23 cellular contexts compared by ENCODE assay signal in the genomic region with DNA sequence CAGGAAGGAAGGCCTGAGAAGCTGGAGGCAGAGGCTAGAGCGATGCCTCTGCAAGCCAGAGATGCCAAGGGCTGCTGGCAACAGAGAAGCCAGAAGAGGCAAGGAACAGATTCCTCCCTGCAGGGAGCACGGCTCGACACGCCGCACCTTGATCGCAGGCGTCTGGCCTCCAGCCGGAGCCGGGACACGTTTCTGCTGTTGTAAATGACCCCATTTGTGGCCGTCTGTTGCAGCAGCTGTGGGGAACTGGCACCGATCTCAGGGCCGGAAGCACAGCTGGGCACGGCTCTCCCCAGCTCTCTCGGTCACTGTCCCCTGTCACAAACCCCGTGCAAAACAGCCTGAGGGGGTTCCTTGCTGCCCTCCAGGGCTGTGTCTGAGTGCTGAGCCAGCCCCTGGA. TPM values are rescaled to one million over a fixed set of nuclear protein-coding genes. Genes with fewer than 3 reads are reported as not detected.
A peak's percentile ranks its signal among the peaks of the same experiment; 100 is the strongest.
DNase-seq lines count a peak whose midpoint lies in the region; ATAC-seq and TF ChIP-seq lines count a peak whose summit lies in the region.
"Had no signal": no experiment of that assay in that cellular context is flagged by ENCODE, and none has a peak within 500 bp of the region (broad histone marks: within the 10 kb centered on the region; RNA-seq: fewer than 3 reads in every experiment).

No MANE protein-coding gene starts in this region.

- TF ChIP-seq CTCF in coronary artery (IDR thresholded peaks at IDR 0.05) = no peak
- TF ChIP-seq CTCF in gastroesophageal sphincter (IDR thresholded peaks at IDR 0.05) = no peak

- H3K27ac ChIP-seq in coronary artery (no peak overlapping the region), gastroesophageal sphincter (no peak overlapping the region)
- H3K27ac ChIP-seq: right atrium auricular region, WERI-Rb-1 had no signal

- POLR2A ChIA-PET in HEK293T (lab: Yijun Ruan, JAX) = no interaction called here

- peaks cover 4% of the 10 kb centered on the region for H3K27me3 ChIP-seq in gastroesophageal sphincter
- H3K27me3 ChIP-seq: dorsolateral prefrontal cortex, right atrium auricular region had no signal

- no peak for ATAC-seq in activated naive CD8-positive, alpha-beta T cell treated with anti-CD3 and anti-CD28 coated beads, Interleukin-2, amount 50 U/mL, for 24 hours
- ATAC-seq in HG03097 (IDR thresholded peaks at IDR 0.05; ENCODE audit: low FRiP score, unreplicated experiment) (no peak), gastroesophageal sphincter (no peak)

- H3K27ac Mint-ChIP-seq in activated naive CD8-positive, alpha-beta T cell treated with anti-CD3 and anti-CD28 coated beads, Interleukin-2, amount 50 U/mL, for 24 hours = peak overlapping the region; percentile 55
- no peak overlapping the region for H3K27ac Mint-ChIP-seq in activated naive CD8-positive, alpha-beta T cell treated with anti-CD3 and anti-CD28 coated beads for 36 hours
- H3K27ac Mint-ChIP-seq: activated CD4-positive, alpha-beta memory T cell treated with anti-CD3 and anti-CD28 coated beads, Interleukin-2, amount 10 ng/mL, durations not matched to agents 7 days and 5 days had no signal

- no peaks in the 10 kb centered on the region for H3K9me3 ChIP-seq in gastroesophageal sphincter
- H3K9me3 ChIP-seq: right atrium auricular region had no signal

- DNase-seq in activated naive CD8-positive, alpha-beta T cell treated with anti-CD3 and anti-CD28 coated beads, Interleukin-2, amount 50 U/mL, for 24 hours = no peak
- DNase-seq in activated naive CD8-positive, alpha-beta T cell treated with anti-CD3 and anti-CD28 coated beads for 36 hours = no peak
- DNase-seq in RPMI8226 = peak; percentile 84
- peak in 24 of 42 donors; percentile 22 to 75 (median 50) for DNase-seq in head of caudate nucleus
- DNase-seq in coronary artery (ENCODE audit: low spot score) = no peak
- DNase-seq in HEK293T (ENCODE audit: extremely low spot score) = no peak
- DNase-seq: activated CD4-positive, alpha-beta memory T cell treated with anti-CD3 and anti-CD28 coated beads, Interleukin-2, amount 10 ng/mL, durations not matched to agents 7 days and 5 days; activated gamma-delta T cell treated with Interleukin-2 at 50 U/mL for 16 hours; amniotic stem cell; Calu3; GOT3; KBM-7; NCI-H1930; NCI-H526; SIG-M5; stimulated activated CD4-positive, alpha-beta T cell treated with anti-CD3 and anti-CD28 coated beads, Interleukin-15, amount 100 ng/mL, for 24 hours; WERI-Rb-1 had no signal

- 71% methylated on average over 1 of the region's 16 CpGs; no CpG with 5 or more reads in 1 of the 2 donors for WGBS in gastroesophageal sphincter (ENCODE audit: low coverage in 1 of 2), 2 donors

- CTCF ChIA-PET in HEK293T (lab: Yijun Ruan, JAX) = no interaction called here

- H3K9me3 Mint-ChIP-seq in activated naive CD8-positive, alpha-beta T cell treated with anti-CD3 and anti-CD28 coated beads, Interleukin-2, amount 50 U/mL, for 24 hours = no peaks in the 10 kb centered on the region
- no peaks in the 10 kb centered on the region for H3K9me3 Mint-ChIP-seq in activated naive CD8-positive, alpha-beta T cell treated with anti-CD3 and anti-CD28 coated beads for 36 hours
- H3K9me3 Mint-ChIP-seq: activated CD4-positive, alpha-beta memory T cell treated with anti-CD3 and anti-CD28 coated beads, Interleukin-2, amount 10 ng/mL, durations not matched to agents 7 days and 5 days had no signal

- intact Hi-C loops in head of caudate nucleus (cut with DNase I) = no loop called here

- no peaks in the 10 kb centered on the region for H3K36me3 ChIP-seq in gastroesophageal sphincter
- H3K36me3 ChIP-seq: right atrium auricular region, WERI-Rb-1 had no signal

- H3K4me3 Mint-ChIP-seq in activated naive CD8-positive, alpha-beta T cell treated with anti-CD3 and anti-CD28 coated beads, Interleukin-2, amount 50 U/mL, for 24 hours = no peak overlapping the region
- no peak overlapping the region for H3K4me3 Mint-ChIP-seq in activated naive CD8-positive, alpha-beta T cell treated with anti-CD3 and anti-CD28 coated beads for 36 hours
- H3K4me3 Mint-ChIP-seq: activated CD4-positive, alpha-beta memory T cell treated with anti-CD3 and anti-CD28 coated beads, Interleukin-2, amount 10 ng/mL, durations not matched to agents 7 days and 5 days; B cell had no signal

- peaks cover 18% of the 10 kb centered on the region for H3K4me1 Mint-ChIP-seq in activated naive CD8-positive, alpha-beta T cell treated with anti-CD3 and anti-CD28 coated beads, Interleukin-2, amount 50 U/mL, for 24 hours
- H3K4me1 Mint-ChIP-seq in activated naive CD8-positive, alpha-beta T cell treated with anti-CD3 and anti-CD28 coated beads for 36 hours = peaks cover 12% of the 10 kb centered on the region

- H3K4me3 ChIP-seq in coronary artery (no peak overlapping the region), gastroesophageal sphincter (no peak overlapping the region)
- H3K4me3 ChIP-seq: dorsolateral prefrontal cortex, lung, right atrium auricular region had no signal

- TF ChIP-seq POLR2A in gastroesophageal sphincter (IDR thresholded peaks at IDR 0.05) = no peak

- H3K27me3 Mint-ChIP-seq in activated naive CD8-positive, alpha-beta T cell treated with anti-CD3 and anti-CD28 coated beads, Interleukin-2, amount 50 U/mL, for 24 hours = peaks cover 4% of the 10 kb centered on the region
- H3K27me3 Mint-ChIP-seq in activated naive CD8-positive, alpha-beta T cell treated with anti-CD3 and anti-CD28 coated beads for 36 hours = no peaks in the 10 kb centered on the region
- H3K27me3 Mint-ChIP-seq: B cell had no signal

- peaks cover 0 to 21% (median 0%) of the 10 kb centered on the region in 3 donors for H3K4me1 ChIP-seq in gastroesophageal sphincter

- TF ChIP-seq EP300 in gastroesophageal sphincter (IDR thresholded peaks at IDR 0.05) = no peak

- no peaks in the 10 kb centered on the region for H3K36me3 Mint-ChIP-seq in activated naive CD8-positive, alpha-beta T cell treated with anti-CD3 and anti-CD28 coated beads, Interleukin-2, amount 50 U/mL, for 24 hours (ENCODE audit: low read depth)
- no peaks in the 10 kb centered on the region for H3K36me3 Mint-ChIP-seq in activated naive CD8-positive, alpha-beta T cell treated with anti-CD3 and anti-CD28 coated beads for 36 hours

TF ChIP-seq in HEK293T, 16 proteins besides CTCF, POLR2A, EP300 and RAD21:
- TF ChIP-seq FOXM1 (IDR thresholded peaks at IDR 0.05; ENCODE audit: borderline replicate concordance) (no peak), HDGF (IDR thresholded peaks at IDR 0.05; ENCODE audit: borderline replicate concordance) (no peak), FOXK2 (IDR thresholded peaks at IDR 0.05) (no peak), BHLHE40 (IDR thresholded peaks at IDR 0.05; ENCODE audit: borderline replicate concordance) (no peak), ZNF384 (IDR thresholded peaks at IDR 0.05) (no peak), ARNT (IDR thresholded peaks at IDR 0.05) (no peak), LEF1 (IDR thresholded peaks at IDR 0.05; ENCODE audit: borderline replicate concordance) (no peak), CTBP1 (IDR thresholded peaks at IDR 0.05; ENCODE audit: borderline replicate concordance) (no peak), SP1 (IDR thresholded peaks at IDR 0.05) (no peak), SUZ12 (IDR thresholded peaks at IDR 0.05) (no peak), ELF4 (IDR thresholded peaks at IDR 0.05) (no peak), PKNOX1 (IDR thresholded peaks at IDR 0.05) (no peak), NFRKB (IDR thresholded peaks at IDR 0.05) (no peak), L3MBTL2 (conservative IDR thresholded peaks at IDR 0.05) (no peak), FOXA1 (IDR thresholded peaks at IDR 0.05) (no peak), TARDBP (IDR thresholded peaks at IDR 0.05) (no peak)

RNA-seq across cellular contexts. Expression of gene SIK1, which starts 59.6 kb away (rescaled TPM):
- 1 to 10 TPM; 5.7 to 9.0 TPM for total RNA-seq in activated naive CD8-positive, alpha-beta T cell treated with anti-CD3 and anti-CD28 coated beads for 36 hours
- total RNA-seq in gastroesophageal sphincter = 1 to 10 TPM in 3 of 4 donors, under 1 TPM in 1; 0.93 to 8.6 (median 1.6) TPM

Comparison
In these comparisons a context has a peak if more than half of its experiments do, and no peak if none do; other contexts are left out.
1. DNase-seq: peak in RPMI8226 (single experiment) and head of caudate nucleus (24 of 42); none in activated naive CD8-positive, alpha-beta T cell treated with anti-CD3 and anti-CD28 coated beads, Interleukin-2, amount 50 U/mL, for 24 hours (single experiment), activated naive CD8-positive, alpha-beta T cell treated with anti-CD3 and anti-CD28 coated beads for 36 hours (single experiment), coronary artery (single experiment) and HEK293T (single experiment).